Comparison of ENCODE assay signal across 1 cellular context in the genomic region with DNA sequence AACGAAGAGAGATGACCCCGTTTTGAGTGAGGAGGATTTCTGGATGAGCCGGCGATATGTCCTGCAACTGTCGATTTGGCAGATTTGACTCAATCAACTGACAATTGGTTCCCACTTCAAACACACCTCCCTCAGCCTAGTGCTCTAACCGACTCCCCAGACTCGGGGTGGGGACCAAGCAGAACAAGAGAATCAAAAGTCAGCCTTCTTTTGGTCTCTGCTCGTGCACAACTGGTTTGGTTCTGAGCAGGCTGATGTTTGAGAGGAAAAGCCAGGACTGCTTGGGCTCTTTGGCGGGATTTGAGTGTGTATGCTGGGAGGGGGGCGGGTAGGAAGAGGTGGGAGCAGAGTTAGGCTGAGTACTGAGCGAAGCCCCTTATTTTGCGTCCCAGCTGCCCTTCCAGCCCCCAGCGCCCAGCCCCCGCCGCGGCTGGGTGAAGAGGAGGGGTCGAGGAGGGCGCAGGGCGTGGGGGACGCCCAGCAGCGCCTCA.
TF ChIP-seq lines count a peak whose summit lies in the region.

No MANE protein-coding gene starts in this region.

TF ChIP-seq in GM23338, 12 proteins besides CTCF, POLR2A, EP300 and RAD21 (continued from another document):
- TF ChIP-seq ZNF462 (CRISPR knock-in tag; IDR thresholded peaks at IDR 0.05) (no peak), JUNB (IDR thresholded peaks at IDR 0.05; ENCODE audit: unreplicated experiment) (no peak)
TF ChIP-seq in GM23338: peak in this region for 0.
